In the genomic region with DNA sequence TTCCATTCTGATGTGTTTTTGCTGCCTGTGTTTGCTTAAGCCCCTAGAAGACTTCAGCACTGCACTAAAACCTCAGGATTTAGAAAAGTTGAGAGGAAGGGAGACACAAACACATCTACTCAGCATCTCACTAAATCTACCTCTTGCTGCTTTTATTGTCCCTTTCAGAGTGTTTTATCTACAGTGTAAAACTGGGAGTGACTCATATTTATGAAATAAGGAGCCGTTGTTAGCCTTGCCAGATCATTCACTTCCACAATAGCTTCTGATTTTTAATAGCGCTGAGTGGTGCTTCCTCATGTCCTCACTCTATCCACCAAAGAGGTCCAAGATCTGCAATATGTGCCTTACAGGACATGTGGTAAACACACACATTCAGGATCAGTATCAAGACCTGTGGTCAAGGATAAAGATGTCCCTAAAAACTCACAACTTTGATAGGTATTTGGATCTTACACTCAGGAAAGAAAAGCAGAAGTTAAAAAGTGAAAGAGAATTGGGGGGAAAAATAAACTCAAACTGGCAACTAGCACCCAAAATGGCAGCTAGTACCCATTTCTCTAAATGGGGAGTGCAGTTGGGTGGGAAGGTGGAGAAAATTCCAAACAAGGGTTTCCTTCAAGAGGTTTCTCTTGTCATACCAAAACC, we compare ENCODE assay signal across 8 cellular contexts. TPM values are rescaled to one million over a fixed set of nuclear protein-coding genes. Genes with fewer than 3 reads are reported as not detected.
DNase-seq lines count a peak whose midpoint lies in the region; ATAC-seq and TF ChIP-seq lines count a peak whose summit lies in the region.

No MANE protein-coding gene starts in this region.

- TF ChIP-seq CTCF in brain microvascular endothelial cell (IDR thresholded peaks at IDR 0.05; ENCODE audit: low read depth, low read length, missing control alignments): no peak

- H3K36me3 ChIP-seq in brain microvascular endothelial cell (replicated peaks) (no peaks in the 10 kb centered on the region), skeletal muscle satellite cell (ENCODE audit: insufficient read depth, low read length) (peaks cover 55% of the 10 kb centered on the region)

- peak overlapping the region; percentile 65 for H3K4me3 Mint-ChIP-seq in activated CD4-positive, alpha-beta T cell treated with anti-CD3 and anti-CD28 coated beads, Interleukin-2, amount 10 ng/mL, durations not matched to agents 24 days and 14 days

- peaks cover 72% of the 10 kb centered on the region for H3K4me1 Mint-ChIP-seq in activated CD4-positive, alpha-beta T cell treated with anti-CD3 and anti-CD28 coated beads, Interleukin-2, amount 10 ng/mL, durations not matched to agents 24 days and 14 days

- DNase-seq in activated CD4-positive, alpha-beta T cell treated with anti-CD3 and anti-CD28 coated beads, Interleukin-2, amount 10 ng/mL, durations not matched to agents 24 days and 14 days: no peak
- DNase-seq in activated CD4-positive, alpha-beta T cell treated with anti-CD3 and anti-CD28 coated beads, Interleukin-2, amount 50 U/mL, for 48 hours: no peak
- no peak for DNase-seq in brain microvascular endothelial cell
- no peak for DNase-seq in iPS-NIHi11 (ENCODE audit: low spot score)
- DNase-seq in central memory CD4-positive, alpha-beta T cell: no peak
- DNase-seq in NCI-H1105 (lab: John Stamatoyannopoulos, UW): no peak

- H3K4me3 ChIP-seq in brain microvascular endothelial cell (ENCODE audit: low read depth, low read length): no peak overlapping the region
- H3K4me3 ChIP-seq in skeletal muscle satellite cell (ENCODE audit: low read length): peak overlapping the region; percentile 32

- peak overlapping the region; percentile 63 for H3K4me2 ChIP-seq in skeletal muscle satellite cell (ENCODE audit: low read length)

- peak; percentile 2 for ATAC-seq in HG03558 (IDR thresholded peaks at IDR 0.05; ENCODE audit: extremely low read depth, unreplicated experiment)

- intact Hi-C loops in activated CD4-positive, alpha-beta T cell treated with anti-CD3 and anti-CD28 coated beads, Interleukin-2, amount 10 ng/mL, durations not matched to agents 24 days and 14 days (cut with micrococcal nuclease): loop anchor here (1.0 to 5.0 kb wide), 5 partner anchors 14 to 266 kb away; a partner anchor contains a TSS

- peak overlapping the region; percentile 44 for H3K27ac ChIP-seq in brain microvascular endothelial cell

- peak overlapping the region; percentile 93 for H3K27ac Mint-ChIP-seq in activated CD4-positive, alpha-beta T cell treated with anti-CD3 and anti-CD28 coated beads, Interleukin-2, amount 10 ng/mL, durations not matched to agents 24 days and 14 days

- peaks cover 62% of the 10 kb centered on the region for H3K4me1 ChIP-seq in skeletal muscle satellite cell (ENCODE audit: control insufficient read depth, insufficient read depth, low read length)

- peak overlapping the region; percentile 49 for H3K9ac ChIP-seq in skeletal muscle satellite cell (ENCODE audit: low read depth, low read length)

- no peaks in the 10 kb centered on the region for H3K27me3 Mint-ChIP-seq in activated CD4-positive, alpha-beta T cell treated with anti-CD3 and anti-CD28 coated beads, Interleukin-2, amount 10 ng/mL, durations not matched to agents 24 days and 14 days

- peaks cover 61% of the 10 kb centered on the region for H3K36me3 Mint-ChIP-seq in activated CD4-positive, alpha-beta T cell treated with anti-CD3 and anti-CD28 coated beads, Interleukin-2, amount 10 ng/mL, durations not matched to agents 24 days and 14 days (ENCODE audit: low read depth)

- H3K27me3 ChIP-seq in brain microvascular endothelial cell (replicated peaks): no peaks in the 10 kb centered on the region
- H3K27me3 ChIP-seq in skeletal muscle satellite cell (ENCODE audit: control insufficient read depth, insufficient read depth, low read length): no peaks in the 10 kb centered on the region

- H3K9me3 Mint-ChIP-seq in activated CD4-positive, alpha-beta T cell treated with anti-CD3 and anti-CD28 coated beads, Interleukin-2, amount 10 ng/mL, durations not matched to agents 24 days and 14 days: peaks cover 37% of the 10 kb centered on the region

- no peaks in the 10 kb centered on the region for H3K9me3 ChIP-seq in skeletal muscle satellite cell (replicated peaks; ENCODE audit: low read length)

- in situ Hi-C loops in brain microvascular endothelial cell (cut with HindIII; ENCODE audit: low pct_ligation_motif_present, low sequenced_read_pairs): no loop called here

RNA-seq across cellular contexts. Expression of a gene that starts 16.1 kb away (rescaled TPM):
- total RNA-seq in activated CD4-positive, alpha-beta T cell treated with anti-CD3 and anti-CD28 coated beads, Interleukin-2, amount 10 ng/mL, durations not matched to agents 24 days and 14 days: 13.5 and 14.6 TPM in 2 replicates
- total RNA-seq in skeletal muscle satellite cell (2012; rRNA removed): 23.6 and 28.6 TPM in 2 replicates
